Comparison of ENCODE assay signal across 1 cellular context in genomic region chr6:30672445-30673253, GRCh38.
TF ChIP-seq lines count a peak whose summit lies in the region.

Gene DHX16 (minus strand): TSS chr6:30673006. CDS start chr6:30672841, 165 bp downstream.

TF ChIP-seq in HepG2, 621 proteins besides CTCF, POLR2A, EP300 and RAD21 (continued from another document and continues in another):
- no peak for TF ChIP-seq FOXO4 (CRISPR knock-in tag; conservative IDR thresholded peaks at IDR 0.05)
- peak; percentile 49 for TF ChIP-seq ZNF18 (CRISPR knock-in tag; IDR thresholded peaks at IDR 0.05; ENCODE audit: insufficient replicate concordance)
- peak; percentile 30; the same call in 1 of the 2 replicates for TF ChIP-seq ZNF143 (CRISPR knock-in tag; IDR thresholded peaks at IDR 0.05)
- TF ChIP-seq KMT2B (CRISPR knock-in tag; IDR thresholded peaks at IDR 0.05) = peak; percentile 93
- no peak; the same call in 1 of the 2 replicates for TF ChIP-seq HMG20B (CRISPR knock-in tag; conservative IDR thresholded peaks at IDR 0.05)
- peak; percentile 64 for TF ChIP-seq TBL1XR1 (IDR thresholded peaks at IDR 0.05; ENCODE audit: borderline replicate concordance, low read length, partially characterized antibody)
- no peak; the same call in 1 of the 2 replicates for TF ChIP-seq ZNF275 (CRISPR knock-in tag; IDR thresholded peaks at IDR 0.05; ENCODE audit: borderline replicate concordance)
- no peak for TF ChIP-seq ZFYVE20 (CRISPR knock-in tag; IDR thresholded peaks at IDR 0.05; ENCODE audit: borderline replicate concordance, low read depth)
- TF ChIP-seq ZMYM2 (CRISPR knock-in tag; IDR thresholded peaks at IDR 0.05) = no peak
- no peak for TF ChIP-seq TEAD2 (CRISPR knock-in tag; IDR thresholded peaks at IDR 0.05)
- no peak for TF ChIP-seq CERS6 (CRISPR knock-in tag; IDR thresholded peaks at IDR 0.05)
- TF ChIP-seq ATF6 (CRISPR knock-in tag; conservative IDR thresholded peaks at IDR 0.05) = no peak
- peak; percentile 49; the same call in 1 of the 2 replicates for TF ChIP-seq BRD4 (CRISPR knock-in tag; IDR thresholded peaks at IDR 0.05)
- TF ChIP-seq PHF5A (CRISPR knock-in tag; IDR thresholded peaks at IDR 0.05; ENCODE audit: low read depth, unreplicated experiment) = peak; percentile 90
- no peak for TF ChIP-seq ZNF740 (CRISPR knock-in tag; IDR thresholded peaks at IDR 0.05)
- TF ChIP-seq GATA4 (IDR thresholded peaks at IDR 0.05; ENCODE audit: borderline replicate concordance, low read depth) = no peak
- no peak for TF ChIP-seq ZNF644 (CRISPR knock-in tag; IDR thresholded peaks at IDR 0.05; ENCODE audit: low read depth)
- TF ChIP-seq MTERF4 (CRISPR knock-in tag; IDR thresholded peaks at IDR 0.05) = no peak
- no peak for TF ChIP-seq SOX13 (IDR thresholded peaks at IDR 0.05)
- TF ChIP-seq SOX13 (CRISPR knock-in tag; conservative IDR thresholded peaks at IDR 0.05 in 1 of 2, IDR thresholded peaks at IDR 0.05 in 1 of 2) = peak in 1 of 2 experiments; percentile 44; a peak in 1 of 4 replicates
- TF ChIP-seq NPAS2 (CRISPR knock-in tag; IDR thresholded peaks at IDR 0.05; ENCODE audit: borderline replicate concordance) = no peak
- TF ChIP-seq KDM1A (CRISPR knock-in tag; IDR thresholded peaks at IDR 0.05) = 0 out of 2 replicates have a peak, but pooled peaks have one; percentile 42
- no peak for TF ChIP-seq ZNF101 (CRISPR knock-in tag; IDR thresholded peaks at IDR 0.05; ENCODE audit: borderline replicate concordance, low read depth)
- peak; percentile 83 for TF ChIP-seq NFKB2 (CRISPR knock-in tag; IDR thresholded peaks at IDR 0.05; ENCODE audit: borderline replicate concordance)
- no peak for TF ChIP-seq EEA1 (CRISPR knock-in tag; IDR thresholded peaks at IDR 0.05; ENCODE audit: borderline replicate concordance)
- TF ChIP-seq SRY (CRISPR knock-in tag; IDR thresholded peaks at IDR 0.05) = peak; percentile 54; the same call in 1 of the 2 replicates
- TF ChIP-seq HIVEP1 (CRISPR knock-in tag; IDR thresholded peaks at IDR 0.05) = peak; percentile 63
- no peak for TF ChIP-seq ZNF382 (CRISPR knock-in tag; IDR thresholded peaks at IDR 0.05; ENCODE audit: borderline replicate concordance)
- TF ChIP-seq ZSCAN29 (CRISPR knock-in tag; conservative IDR thresholded peaks at IDR 0.05) = peak; percentile 87
- no peak for TF ChIP-seq PREB (CRISPR knock-in tag; IDR thresholded peaks at IDR 0.05)
- TF ChIP-seq NAIF1 (CRISPR knock-in tag; IDR thresholded peaks at IDR 0.05; ENCODE audit: borderline replicate concordance) = peak; percentile 84; the same call in 1 of the 2 replicates
- no peak for TF ChIP-seq ZBTB49 (CRISPR knock-in tag; IDR thresholded peaks at IDR 0.05; ENCODE audit: borderline replicate concordance)
- peak; percentile 84 for TF ChIP-seq HDAC2 (CRISPR knock-in tag; IDR thresholded peaks at IDR 0.05)
- TF ChIP-seq SYNCRIP (IDR thresholded peaks at IDR 0.05; ENCODE audit: insufficient read depth, low read depth, low read length) = no peak
- peak; percentile 67; the same call in 1 of the 2 replicates for TF ChIP-seq SP2 (CRISPR knock-in tag; IDR thresholded peaks at IDR 0.05)
- TF ChIP-seq ZNF432 (CRISPR knock-in tag; IDR thresholded peaks at IDR 0.05; ENCODE audit: borderline replicate concordance) = no peak
- peak; percentile 96; the same call in 1 of the 2 replicates for TF ChIP-seq ZFP82 (CRISPR knock-in tag; IDR thresholded peaks at IDR 0.05; ENCODE audit: borderline replicate concordance)
- TF ChIP-seq ATM (IDR thresholded peaks at IDR 0.05; ENCODE audit: borderline replicate concordance) = no peak
- no peak for TF ChIP-seq ATF5 (CRISPR knock-in tag; IDR thresholded peaks at IDR 0.05; ENCODE audit: low read depth)
- TF ChIP-seq ZNF503 (CRISPR knock-in tag; IDR thresholded peaks at IDR 0.05) = peak; percentile 65; the same call in 1 of the 2 replicates
- peak; percentile 49; the same call in 1 of the 2 replicates for TF ChIP-seq MAF1 (CRISPR knock-in tag; IDR thresholded peaks at IDR 0.05; ENCODE audit: borderline replicate concordance)
- peak; percentile 79 for TF ChIP-seq TEAD3 (CRISPR knock-in tag; optimal IDR thresholded peaks at IDR 0.05; ENCODE audit: borderline replicate concordance)
- TF ChIP-seq PHF8 (CRISPR knock-in tag; IDR thresholded peaks at IDR 0.05) = peak; percentile 96
- TF ChIP-seq ZNF720 (CRISPR knock-in tag; IDR thresholded peaks at IDR 0.05) = no peak
- TF ChIP-seq PHF21A (CRISPR knock-in tag; IDR thresholded peaks at IDR 0.05) = peak; percentile 94; the same call in 1 of the 2 replicates
- peak; percentile 65 for TF ChIP-seq U2AF1 (optimal IDR thresholded peaks at IDR 0.05; ENCODE audit: low read depth, low read length)
- TF ChIP-seq E2F1 (CRISPR knock-in tag; IDR thresholded peaks at IDR 0.05) = peak; percentile 29; the same call in 1 of the 2 replicates
